In genomic region chr17:82346342-82347300, GRCh38 we compare ENCODE assay signal across 1 cellular context.
TF ChIP-seq lines count a peak whose summit lies in the region.

No MANE protein-coding gene starts in this region.

TF ChIP-seq in HepG2, 621 proteins besides CTCF, POLR2A, EP300 and RAD21 (continued from another document and continues in another):
- TF ChIP-seq HMGXB3 (CRISPR knock-in tag; IDR thresholded peaks at IDR 0.05; ENCODE audit: borderline replicate concordance) = peak; percentile 81
- no peak; the same call in 1 of the 2 replicates for TF ChIP-seq ZNF724P (CRISPR knock-in tag; IDR thresholded peaks at IDR 0.05; ENCODE audit: borderline replicate concordance)
- TF ChIP-seq POGZ (CRISPR knock-in tag; IDR thresholded peaks at IDR 0.05) = peak; percentile 75
- TF ChIP-seq ZKSCAN8 (CRISPR knock-in tag; IDR thresholded peaks at IDR 0.05; ENCODE audit: borderline replicate concordance) = peak; percentile 94
- no peak for TF ChIP-seq SMARCC2 (IDR thresholded peaks at IDR 0.05)
- no peak for TF ChIP-seq TEAD2 (CRISPR knock-in tag; IDR thresholded peaks at IDR 0.05)
- peak; percentile 63; the same call in 1 of the 2 replicates for TF ChIP-seq ZNF512B (CRISPR knock-in tag; IDR thresholded peaks at IDR 0.05; ENCODE audit: borderline replicate concordance)
- TF ChIP-seq PHF21A (CRISPR knock-in tag; IDR thresholded peaks at IDR 0.05) = peak; percentile 96
- no peak for TF ChIP-seq IKZF1 (IDR thresholded peaks at IDR 0.05)
- peak; percentile 89 for TF ChIP-seq ZBED4 (CRISPR knock-in tag; IDR thresholded peaks at IDR 0.05; ENCODE audit: borderline replicate concordance)
- peak; percentile 88 for TF ChIP-seq ZNF574 (CRISPR knock-in tag; IDR thresholded peaks at IDR 0.05)
- TF ChIP-seq ZNF335 (CRISPR knock-in tag; IDR thresholded peaks at IDR 0.05) = peak; percentile 65; the same call in 1 of the 2 replicates
- no peak; the same call in 1 of the 2 replicates for TF ChIP-seq SATB2 (CRISPR knock-in tag; IDR thresholded peaks at IDR 0.05)
- 0 out of 2 replicates have a peak, but pooled peaks have one; percentile 69 for TF ChIP-seq MAF1 (CRISPR knock-in tag; IDR thresholded peaks at IDR 0.05; ENCODE audit: borderline replicate concordance)
- TF ChIP-seq PRDM15 (CRISPR knock-in tag; IDR thresholded peaks at IDR 0.05) = no peak; the same call in 1 of the 2 replicates
- peak; percentile 67; the same call in 1 of the 2 replicates for TF ChIP-seq BRCA1 (CRISPR knock-in tag; IDR thresholded peaks at IDR 0.05)
- TF ChIP-seq MNT (IDR thresholded peaks at IDR 0.05) = peak; percentile 90
- TF ChIP-seq PLSCR1 (CRISPR knock-in tag; IDR thresholded peaks at IDR 0.05; ENCODE audit: borderline replicate concordance) = no peak
- peak; percentile 61; the same call in 1 of the 2 replicates for TF ChIP-seq ARID2 (CRISPR knock-in tag; IDR thresholded peaks at IDR 0.05; ENCODE audit: borderline replicate concordance)
- TF ChIP-seq KDM6A (CRISPR knock-in tag; IDR thresholded peaks at IDR 0.05; ENCODE audit: low read depth) = peak; percentile 91
- no peak for TF ChIP-seq EEA1 (CRISPR knock-in tag; IDR thresholded peaks at IDR 0.05; ENCODE audit: borderline replicate concordance)
- TF ChIP-seq KAT2B (IDR thresholded peaks at IDR 0.05; ENCODE audit: borderline replicate concordance, low read depth, low read length) = peak; percentile 64; the same call in 1 of the 2 replicates
- TF ChIP-seq HNF1B (CRISPR knock-in tag; IDR thresholded peaks at IDR 0.05) = peak; percentile 96
- TF ChIP-seq ZBTB38 (CRISPR knock-in tag; IDR thresholded peaks at IDR 0.05) = peak; percentile 94
- TF ChIP-seq ZNF546 (CRISPR knock-in tag; conservative IDR thresholded peaks at IDR 0.05) = no peak; the same call in 1 of the 2 replicates
- TF ChIP-seq GMEB2 (CRISPR knock-in tag; IDR thresholded peaks at IDR 0.05; ENCODE audit: low read depth) = no peak
- peak; percentile 40; the same call in 1 of the 2 replicates for TF ChIP-seq ZNF274 (CRISPR knock-in tag; IDR thresholded peaks at IDR 0.05)
- no peak for TF ChIP-seq ZNF33A (CRISPR knock-in tag; IDR thresholded peaks at IDR 0.05; ENCODE audit: borderline replicate concordance)
- 0 out of 2 replicates have a peak, but pooled peaks have one; percentile 49 for TF ChIP-seq REXO4 (CRISPR knock-in tag; IDR thresholded peaks at IDR 0.05; ENCODE audit: borderline replicate concordance)
- TF ChIP-seq ZNF317 (CRISPR knock-in tag; IDR thresholded peaks at IDR 0.05) = peak; percentile 91
